In the genomic region with DNA sequence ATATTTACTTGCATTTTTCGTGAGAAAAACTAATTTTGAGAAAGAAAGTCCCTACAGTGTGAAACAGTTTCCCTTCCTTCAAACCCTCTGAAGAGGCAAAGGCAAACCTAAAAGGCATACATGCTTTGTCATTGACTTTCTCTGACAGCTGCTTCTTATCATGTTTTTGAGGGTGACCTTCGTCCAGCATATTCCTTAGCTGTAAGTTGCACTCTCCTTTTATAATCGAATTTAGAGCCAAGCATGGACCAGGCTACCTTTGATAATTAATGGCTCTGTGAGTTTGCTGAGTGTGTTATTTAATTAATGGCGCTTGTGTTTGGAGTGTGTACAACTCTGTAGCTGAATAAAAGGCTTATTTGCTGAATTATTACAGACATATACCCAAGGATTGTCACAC, we compare ENCODE assay signal across 18 cellular contexts.
DNase-seq lines count a peak whose midpoint lies in the region; ATAC-seq, FAIRE-seq and TF ChIP-seq lines count a peak whose summit lies in the region.
"Had no signal": no experiment of that assay in that cellular context is flagged by ENCODE, and none has a peak within 500 bp of the region (broad histone marks: within the 10 kb centered on the region; RNA-seq: fewer than 3 reads in every experiment).

No MANE protein-coding gene starts in this region.

- 13% methylated on average over 4 of the region's 4 CpGs for WGBS in GM12878 (ENCODE audit: insufficient coverage, insufficient replicate concordance, low lambda C conversion rate, missing lambda C conversion rate)
- WGBS in small intestine, 3 donors: 15 to 43% (median 20%) methylated on average over 4 of the region's 4 CpGs

- no TSS peak for BruUV-seq in GM12878 (replicated peaks; lab: Mats Ljungman, UMichigan)

- H3K27me3 Mint-ChIP-seq in stimulated activated memory B cell treated with anti-CD40 and anti-IgM and Interleukin-4, amounts not matched to agents 10 μg/mL and 1 μg/mL and 100 μg/mL, for 72 hours: no peaks in the 10 kb centered on the region

- no peak for TF ChIP-seq CTCF in DND-41 (IDR thresholded peaks at IDR 0.05; ENCODE audit: borderline replicate concordance, extremely low read depth, low read length, poor library complexity, severe bottlenecking)
- no peak for TF ChIP-seq CTCF in GM12878 (IDR thresholded peaks at IDR 0.05 in 2 of 3, conservative IDR thresholded peaks at IDR 0.05 in 1 of 3; ENCODE audit: control insufficient read depth in 2 of 3, extremely low read depth in 1 of 3, insufficient read depth in 1 of 3, low read depth in 3 of 3, low read length in 3 of 3)
- no peak for TF ChIP-seq CTCF in GM13976 (IDR thresholded peaks at IDR 0.05; ENCODE audit: borderline replicate concordance, control extremely low read depth, extremely low read depth, insufficient read depth, missing control alignments)

- peak overlapping the region; percentile 68 for H3K27ac ChIP-seq in DND-41 (ENCODE audit: low read length)
- H3K27ac ChIP-seq in GM12878 (ENCODE audit: control insufficient read depth, insufficient read depth): no peak overlapping the region
- H3K27ac ChIP-seq in small intestine (ENCODE audit: low read depth in 1 of 2, low read length in 1 of 2): no peak overlapping the region
- H3K27ac ChIP-seq: BLaER1 treated with 17β-estradiol and CSF1 and Interleukin-3, amounts not matched to agents 10 nM and 100 nM had no signal

- H3K4me2 ChIP-seq in DND-41 (ENCODE audit: insufficient read depth, low read length): peak overlapping the region; percentile 53; the same call in 1 of the 2 replicates
- H3K4me2 ChIP-seq in GM12878 (ENCODE audit: control insufficient read depth, insufficient read depth): peak overlapping the region; percentile 39
- H3K4me2 ChIP-seq: BLaER1 treated with 17β-estradiol and CSF1 and Interleukin-3, amounts not matched to agents 10 nM and 100 nM had no signal

- no peaks in the 10 kb centered on the region for H4K20me1 ChIP-seq in DND-41 (ENCODE audit: insufficient read depth, low read length)
- H4K20me1 ChIP-seq in GM12878 (ENCODE audit: control insufficient read depth, insufficient read depth): no peaks in the 10 kb centered on the region
- H4K20me1 ChIP-seq: BLaER1 treated with 17β-estradiol and CSF1 and Interleukin-3, amounts not matched to agents 10 nM and 100 nM had no signal

- SMC1A ChIA-PET in GM12878 (lab: Charles Lee; ENCODE audit: uncharacterized antibody, unreplicated experiment): interaction anchor here (1.3 to 1.7 kb wide), 2 partner anchors 12 to 38 kb away, joined by 3 read pairs; no protein-coding TSS in a partner anchor

- RAD21 ChIA-PET in GM12878 (lab: Charles Lee; ENCODE audit: unreplicated experiment): interaction anchor here (1.3 kb wide), 1 partner anchor 123 kb away, joined by 3 read pairs; no protein-coding TSS in a partner anchor

- H3K27me3 ChIP-seq in DND-41 (ENCODE audit: insufficient read depth, low read length, poor library complexity) (no peaks in the 10 kb centered on the region), GM12878 (replicated peaks in 1 of 2; ENCODE audit: control insufficient read depth in 2 of 2, insufficient read depth in 2 of 2, low read length in 1 of 2) (no peaks in the 10 kb centered on the region), small intestine (ENCODE audit: control insufficient read depth in 2 of 2, insufficient read depth in 2 of 2, low read length in 2 of 2) (no peaks in the 10 kb centered on the region)
- H3K27me3 ChIP-seq: BLaER1 treated with 17β-estradiol and CSF1 and Interleukin-3, amounts not matched to agents 10 nM and 100 nM had no signal

- H3K36me3 Mint-ChIP-seq in stimulated activated memory B cell treated with anti-CD40 and anti-IgM and Interleukin-4, amounts not matched to agents 10 μg/mL and 1 μg/mL and 100 μg/mL, for 72 hours: no peaks in the 10 kb centered on the region
- H3K36me3 Mint-ChIP-seq: CD8-positive, alpha-beta T cell had no signal

- in situ Hi-C loops in GM12878 (cut with MboI): no loop called here
- in situ Hi-C loops in GM13976 (cut with MboI; ENCODE audit: low sequenced_read_pairs, unreplicated experiment): no loop called here

- no peaks in the 10 kb centered on the region for H3K9me3 Mint-ChIP-seq in stimulated activated memory B cell treated with anti-CD40 and anti-IgM and Interleukin-4, amounts not matched to agents 10 μg/mL and 1 μg/mL and 100 μg/mL, for 72 hours
- H3K9me3 Mint-ChIP-seq: CD8-positive, alpha-beta T cell; H9 had no signal

- CTCF ChIA-PET in GM12878 (lab: Yijun Ruan, JAX): interaction anchor here (0.7 kb wide), 1 partner anchor 130 kb away, joined by 3 read pairs; no protein-coding TSS in a partner anchor

- H3K4me1 ChIP-seq in DND-41 (ENCODE audit: insufficient read depth, low read length): peaks cover 38% of the 10 kb centered on the region
- H3K4me1 ChIP-seq in GM12878 (ENCODE audit: control insufficient read depth, insufficient read depth, low read length): peaks cover 23% of the 10 kb centered on the region
- no peaks in the 10 kb centered on the region for H3K4me1 ChIP-seq in small intestine (ENCODE audit: control insufficient read depth in 2 of 2, insufficient read depth in 1 of 2, low read depth in 1 of 2, low read length in 1 of 2)

- H2AFZ ChIP-seq in DND-41 (ENCODE audit: low read depth, low read length) (no peak overlapping the region), GM12878 (ENCODE audit: control insufficient read depth, low read depth, low read length) (no peak overlapping the region)

- FAIRE-seq in GM12878 (lab: Jason Lieb, UNC) (peak; percentile 35), small intestine (lab: Jason Lieb, UNC) (no peak)
- FAIRE-seq: G401.6, GM19239, H1, HepG2 had no signal

- DNase-seq in DND-41 (no peak), RPMI7951 (ENCODE audit: low read depth) (peak; percentile 6), GM12878 (ENCODE audit: low read depth, low spot score) (no peak), small intestine (peak; percentile 58), GM13976 (ENCODE audit: low spot score) (no peak)
- DNase-seq in activated CD8-positive, alpha-beta memory T cell treated with anti-CD3 and anti-CD28 coated beads for 24 hours: no peak
- DNase-seq in activated effector memory CD4-positive, alpha-beta T cell treated with anti-CD3 and anti-CD28 coated beads, Interleukin-2, amount 50 U/mL, for 16 hours: no peak
- DNase-seq: 8988T; CD8-positive, alpha-beta T cell; DMS 273 treated with DMSO at 0.1 percent for 48 hours; DMS53; H9 had no signal

- H3K36me3 ChIP-seq in DND-41 (ENCODE audit: insufficient read depth, low read length) (no peaks in the 10 kb centered on the region), GM12878 (ENCODE audit: control insufficient read depth in 2 of 2, insufficient read depth in 2 of 2, low read length in 1 of 2) (no peaks in the 10 kb centered on the region), small intestine (ENCODE audit: control insufficient read depth in 2 of 2, insufficient read depth in 2 of 2, low read length in 2 of 2) (no peaks in the 10 kb centered on the region)
- H3K36me3 ChIP-seq: BLaER1 treated with 17β-estradiol and CSF1 and Interleukin-3, amounts not matched to agents 10 nM and 100 nM had no signal

- H3K79me2 ChIP-seq in DND-41 (ENCODE audit: insufficient read depth, low read length): no peaks in the 10 kb centered on the region
- H3K79me2 ChIP-seq in GM12878 (ENCODE audit: control insufficient read depth, insufficient read depth, low read length): no peaks in the 10 kb centered on the region

- POLR2A ChIA-PET in GM12878 (lab: Charles Lee): no interaction called here

- H3K27ac Mint-ChIP-seq in stimulated activated memory B cell treated with anti-CD40 and anti-IgM and Interleukin-4, amounts not matched to agents 10 μg/mL and 1 μg/mL and 100 μg/mL, for 72 hours: no peak overlapping the region
- H3K27ac Mint-ChIP-seq: CD8-positive, alpha-beta T cell; H9 had no signal

- TF ChIP-seq EP300 in GM12878 (IDR thresholded peaks at IDR 0.05; ENCODE audit: borderline replicate concordance in 1 of 2, control insufficient read depth in 1 of 2, low read depth in 2 of 2, low read length in 2 of 2): no peak

- H3K4me3 ChIP-seq in DND-41 (ENCODE audit: low read depth in 1 of 2, low read length in 2 of 2) (0 out of 4 replicates have a peak overlapping the region, but pooled peaks of 1 of the 2 experiments have one; percentile 0), GM12878 (no peak overlapping the region), small intestine (ENCODE audit: low read depth in 1 of 2, low read length in 2 of 2) (no peak overlapping the region)
- H3K4me3 ChIP-seq: BLaER1 treated with 17β-estradiol and CSF1 and Interleukin-3, amounts not matched to agents 10 nM and 100 nM had no signal

- no peak for TF ChIP-seq POLR2A in GM12878 (IDR thresholded peaks at IDR 0.05; ENCODE audit: low read depth, low read length)

- 0 out of 2 replicates have a peak overlapping the region, but pooled peaks have one; percentile 10 for H3K9ac ChIP-seq in DND-41 (ENCODE audit: low read depth, low read length)
- no peak overlapping the region for H3K9ac ChIP-seq in GM12878 (ENCODE audit: control insufficient read depth, insufficient read depth, low read length)
- H3K9ac ChIP-seq: BLaER1 treated with 17β-estradiol and CSF1 and Interleukin-3, amounts not matched to agents 10 nM and 100 nM had no signal

- H3K4me3 Mint-ChIP-seq in stimulated activated memory B cell treated with anti-CD40 and anti-IgM and Interleukin-4, amounts not matched to agents 10 μg/mL and 1 μg/mL and 100 μg/mL, for 72 hours: no peak overlapping the region
- H3K4me3 Mint-ChIP-seq: CD8-positive, alpha-beta T cell; H9 had no signal

- H3K9me3 ChIP-seq in DND-41 (ENCODE audit: insufficient read depth, low read length, severe bottlenecking): no peaks in the 10 kb centered on the region
- H3K9me3 ChIP-seq in GM12878 (replicated peaks; ENCODE audit: control insufficient read depth, insufficient read depth, low read length): no peaks in the 10 kb centered on the region; the same call in 2 of the 3 replicates
- no peaks in the 10 kb centered on the region for H3K9me3 ChIP-seq in small intestine (ENCODE audit: control insufficient read depth, low read depth)
- H3K9me3 ChIP-seq: BLaER1 treated with 17β-estradiol and CSF1 and Interleukin-3, amounts not matched to agents 10 nM and 100 nM had no signal

- peaks cover 19% of the 10 kb centered on the region for H3K4me1 Mint-ChIP-seq in stimulated activated memory B cell treated with anti-CD40 and anti-IgM and Interleukin-4, amounts not matched to agents 10 μg/mL and 1 μg/mL and 100 μg/mL, for 72 hours

- intact Hi-C loops in GM12878 (cut with micrococcal nuclease; ENCODE audit: unreplicated experiment): loop anchor here (5.0 kb wide), 1 partner anchor 157 kb away; no protein-coding TSS in a partner anchor

- ATAC-seq in DND-41 (ENCODE audit: insufficient read depth, low read depth): 0 out of 3 replicates have a peak, but pooled peaks have one; percentile 3
- peak; percentile 19; the same call in 2 of the 3 replicates for ATAC-seq in GM12878
- ATAC-seq in stimulated activated memory B cell treated with anti-CD40 and anti-IgM and Interleukin-4, amounts not matched to agents 10 μg/mL and 1 μg/mL and 100 μg/mL, for 72 hours: no peak
- ATAC-seq: CD8-positive, alpha-beta T cell; HepG2 had no signal

- no peak for TF ChIP-seq RAD21 in GM12878 (IDR thresholded peaks at IDR 0.05; ENCODE audit: insufficient read depth, low read depth, low read length)

TF ChIP-seq in GM12878, 131 proteins besides CTCF, POLR2A, EP300 and RAD21 (continues in another document):
- TF ChIP-seq ESRRA (IDR thresholded peaks at IDR 0.05; ENCODE audit: low read length): no peak

Comparison
In these comparisons a context has a peak if more than half of its experiments do, and no peak if none do; other contexts are left out.
1. DNase-seq: peak in RPMI7951 (single experiment) and small intestine (single experiment); none in DND-41 (single experiment), GM12878 (single experiment), GM13976 (single experiment), activated CD8-positive, alpha-beta memory T cell treated with anti-CD3 and anti-CD28 coated beads for 24 hours (single experiment) and activated effector memory CD4-positive, alpha-beta T cell treated with anti-CD3 and anti-CD28 coated beads, Interleukin-2, amount 50 U/mL, for 16 hours (single experiment).